ENCODE assay signal across 1 cellular context in genomic region chr19:18607222-18608101, GRCh38.
TF ChIP-seq lines count a peak whose summit lies in the region.

No MANE protein-coding gene starts in this region.

TF ChIP-seq in HCT116, 20 proteins besides CTCF, POLR2A, EP300 and RAD21 (continued from another document):
- TF ChIP-seq ZBTB33 (IDR thresholded peaks at IDR 0.05; ENCODE audit: extremely low read depth, insufficient replicate concordance, low read length) (no peak), REST (IDR thresholded peaks at IDR 0.05; ENCODE audit: low read depth) (no peak), EZH2phosphoT487 (IDR thresholded peaks at IDR 0.05; ENCODE audit: borderline replicate concordance) (no peak), TCF7L2 (IDR thresholded peaks at IDR 0.05; ENCODE audit: borderline replicate concordance, extremely low read depth, insufficient read depth, insufficient read length) (no peak), SIN3A (IDR thresholded peaks at IDR 0.05; ENCODE audit: low read depth) (no peak), CBX3 (IDR thresholded peaks at IDR 0.05; ENCODE audit: low read depth) (no peak), ATF3 (IDR thresholded peaks at IDR 0.05) (no peak), YY1 (IDR thresholded peaks at IDR 0.05; ENCODE audit: extremely low read depth, insufficient replicate concordance, low read depth, low read length) (no peak), EZH2 (IDR thresholded peaks at IDR 0.05) (no peak), ELF1 (IDR thresholded peaks at IDR 0.05; ENCODE audit: borderline replicate concordance, low read depth) (no peak)
